ENCODE assay signal across 8 cellular contexts in the genomic region with DNA sequence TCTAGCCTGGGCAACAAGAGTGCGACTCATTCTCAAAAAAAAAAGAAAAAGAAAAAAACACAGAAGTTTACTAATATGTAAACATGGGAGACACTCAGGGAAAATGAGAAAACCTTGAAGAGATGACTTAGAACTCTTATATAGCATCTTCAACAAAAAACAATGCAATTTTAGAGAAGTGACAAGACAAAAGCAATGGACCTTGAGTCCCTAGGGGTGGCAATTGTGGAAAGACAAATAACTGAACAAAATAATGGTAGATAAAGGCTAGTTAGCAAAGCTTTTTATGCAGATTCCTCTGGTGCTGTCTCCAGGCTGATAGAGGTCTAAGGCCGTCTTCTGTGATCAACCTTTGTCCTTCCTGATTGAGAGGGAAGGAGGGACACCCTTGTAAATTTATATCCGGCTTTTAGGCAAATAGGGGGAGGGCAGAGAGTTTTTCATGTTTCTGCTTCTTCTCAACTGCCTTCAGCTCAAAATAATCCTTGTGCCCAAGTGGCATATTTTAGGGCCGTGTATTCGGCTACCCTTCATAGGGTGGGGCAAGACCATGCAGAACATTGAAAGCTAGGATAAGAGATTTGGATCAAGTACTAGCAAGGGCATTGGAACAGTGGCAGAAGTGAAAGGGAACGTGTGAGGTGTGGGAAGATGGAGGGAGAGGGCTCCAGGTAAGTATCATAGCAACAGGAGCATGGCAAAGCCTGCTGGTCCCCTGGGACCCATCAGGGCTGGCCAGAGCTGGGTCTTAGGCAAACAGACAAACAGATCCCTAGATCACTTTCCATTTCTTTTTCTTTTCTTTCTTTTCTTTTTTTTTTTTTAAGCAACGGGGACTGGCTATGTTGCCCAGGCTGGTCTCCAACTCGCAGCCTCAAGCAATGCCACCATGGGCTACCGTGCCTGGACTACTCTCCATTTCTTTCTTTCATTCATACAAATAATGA.
DNase-seq lines count a peak whose midpoint lies in the region; ATAC-seq and TF ChIP-seq lines count a peak whose summit lies in the region.

No MANE protein-coding gene starts in this region.

- H3K27me3 Mint-ChIP-seq in naive B cell (peaks cover 0 to 5% (median 0%) of the 10 kb centered on the region in 3 donors), endodermal cell (ENCODE audit: insufficient read depth) (peaks cover 10% of the 10 kb centered on the region)

- H3K4me1 ChIP-seq in BLaER1 (peaks cover 33% of the 10 kb centered on the region), adrenal gland (replicated peaks in 1 of 2) (peaks cover 31 to 49% of the 10 kb centered on the region in 2 donors), endodermal cell (ENCODE audit: control insufficient read depth, insufficient read depth, low read length) (peaks cover 5% of the 10 kb centered on the region)

- peak overlapping the region; percentile 75 for H3K4me2 ChIP-seq in BLaER1

- H3K27me3 ChIP-seq in BLaER1 (no peaks in the 10 kb centered on the region), adrenal gland (no peaks in the 10 kb centered on the region), endodermal cell (ENCODE audit: control insufficient read depth, insufficient read depth, low read length, poor library complexity, severe bottlenecking) (no peaks in the 10 kb centered on the region)

- H3K27ac ChIP-seq in BLaER1 (peak overlapping the region; percentile 40), adrenal gland (peak overlapping the region in 4 of 5 donors; percentile 50 to 97 (median 90)), endodermal cell (ENCODE audit: low read depth, low read length) (no peak overlapping the region)

- H3K36me3 Mint-ChIP-seq in naive B cell (no peaks in the 10 kb centered on the region), endodermal cell (ENCODE audit: low read depth) (no peaks in the 10 kb centered on the region)

- intact Hi-C loops in adrenal gland (cut with DNase I), result no loop called here

- H3K4me3 Mint-ChIP-seq in naive B cell (peak overlapping the region; percentile 52 to 84 (median 76)), endodermal cell (no peak overlapping the region)

- H3K27ac Mint-ChIP-seq in naive B cell, result peak overlapping the region in 3 of 6 donors; percentile 39 to 90 (median 70)
- no peak overlapping the region for H3K27ac Mint-ChIP-seq in endodermal cell

- DNase-seq in LoVo (ENCODE audit: low spot score), result peak; percentile 24
- DNase-seq in adrenal gland, result no peak
- DNase-seq in naive B cell, result peak; percentile 26
- no peak for DNase-seq in OCI-M1 (lab: John Stamatoyannopoulos, UW)
- no peak for DNase-seq in endodermal cell

- H4K20me1 ChIP-seq in BLaER1, result no peaks in the 10 kb centered on the region

- H3K4me1 Mint-ChIP-seq in naive B cell (peaks cover 21 to 27% (median 21%) of the 10 kb centered on the region in 3 donors), endodermal cell (peaks cover 11% of the 10 kb centered on the region)

- no peaks in the 10 kb centered on the region for H3K9me3 Mint-ChIP-seq in naive B cell
- H3K9me3 Mint-ChIP-seq in endodermal cell, result no peaks in the 10 kb centered on the region

- WGBS in adrenal gland, 4 donors, result 90 to 94% (median 91%) methylated on average over 9 of the region's 9 CpGs
- WGBS in endodermal cell (ENCODE audit: insufficient coverage in 1 of 2, insufficient read length in 1 of 2), 2 experiments, result 91 to 93% methylated on average over 8 of the region's 9 CpGs

- H3K4me3 ChIP-seq in BLaER1, result peak overlapping the region; percentile 53; the same call in 1 of the 2 replicates
- H3K4me3 ChIP-seq in adrenal gland, result no peak overlapping the region
- H3K4me3 ChIP-seq in endodermal cell (ENCODE audit: low read length), result no peak overlapping the region

- ATAC-seq in naive B cell (ENCODE audit: low read depth in 2 of 2), result peak; percentile 56 to 63
- ATAC-seq in GM21360 (IDR thresholded peaks at IDR 0.05; ENCODE audit: unreplicated experiment), result no peak
- ATAC-seq in HG03025 (IDR thresholded peaks at IDR 0.05; ENCODE audit: low FRiP score, unreplicated experiment), result no peak

- TF ChIP-seq CTCF in adrenal gland (IDR thresholded peaks at IDR 0.05) (no peak), endodermal cell (conservative IDR thresholded peaks at IDR 0.05) (no peak)

- H3K9me3 ChIP-seq in BLaER1 (no peaks in the 10 kb centered on the region), adrenal gland (replicated peaks in 1 of 3) (no peaks in the 10 kb centered on the region), endodermal cell (ENCODE audit: control insufficient read depth, low read length) (no peaks in the 10 kb centered on the region)

- H3K36me3 ChIP-seq in BLaER1 (no peaks in the 10 kb centered on the region), adrenal gland (replicated peaks in 1 of 2) (no peaks in the 10 kb centered on the region), endodermal cell (ENCODE audit: control insufficient read depth, insufficient read depth, low read length) (no peaks in the 10 kb centered on the region)

- H3K9ac ChIP-seq in BLaER1 (no peak overlapping the region; the same call in 1 of the 2 replicates), endodermal cell (ENCODE audit: extremely low read depth, low read length, poor library complexity, severe bottlenecking) (no peak overlapping the region)

- TF ChIP-seq POLR2A in adrenal gland (IDR thresholded peaks at IDR 0.05), result no peak

Comparison
In these comparisons a context has a peak if more than half of its experiments do, and no peak if none do; other contexts are left out.
1. DNase-seq: peak in LoVo (single experiment) and naive B cell (single experiment); none in adrenal gland (0 of 7), OCI-M1 (single experiment) and endodermal cell (single experiment).
2. ATAC-seq: peak in naive B cell (2 of 2); none in GM21360 (single experiment) and HG03025 (single experiment).